8 cellular contexts compared by ENCODE assay signal in genomic region chr16:57694556-57695377, GRCh38. TPM values are rescaled to one million over a fixed set of nuclear protein-coding genes. Genes with fewer than 3 reads are reported as not detected.
DNase-seq lines count a peak whose midpoint lies in the region; ATAC-seq, FAIRE-seq and TF ChIP-seq lines count a peak whose summit lies in the region.

DRC7 (plus strand) TSS chr16:57694806; CDS start chr16:57697950, 3,144 bp downstream.

- H3K4me3 Mint-ChIP-seq in activated T-cell treated with anti-CD3 and anti-CD28 coated beads, Interleukin-2, amount 50 U/mL, for 72 hours = peak within 1 kb of the TSS; percentile 9 to 75
- peak within 1 kb of the TSS; percentile 64 for H3K4me3 Mint-ChIP-seq in glutamatergic neuron (ENCODE audit: unreplicated experiment)

- no peak for TF ChIP-seq CTCF in D721Med (IDR thresholded peaks at IDR 0.05; ENCODE audit: insufficient read depth, missing control alignments)
- TF ChIP-seq CTCF in glutamatergic neuron (IDR thresholded peaks at IDR 0.05; ENCODE audit: partially characterized antibody, unreplicated experiment) = no peak

- H3K9me3 Mint-ChIP-seq in activated T-cell treated with anti-CD3 and anti-CD28 coated beads, Interleukin-2, amount 50 U/mL, for 72 hours = no peaks in the 10 kb centered on the region
- H3K9me3 Mint-ChIP-seq in glutamatergic neuron (ENCODE audit: unreplicated experiment) = no peaks in the 10 kb centered on the region

- no peak within 1 kb of the TSS for H3K27ac Mint-ChIP-seq in activated T-cell treated with anti-CD3 and anti-CD28 coated beads, Interleukin-2, amount 50 U/mL, for 72 hours
- H3K27ac Mint-ChIP-seq in glutamatergic neuron (ENCODE audit: unreplicated experiment) = no peak within 1 kb of the TSS

- no peaks in the 10 kb centered on the region for H3K9me3 ChIP-seq in HAP-1

- H3K4me1 ChIP-seq in HAP-1 = no peaks in the 10 kb centered on the region

- no peak within 1 kb of the TSS for H3K4me3 ChIP-seq in HAP-1

- ATAC-seq in activated T-cell treated with anti-CD3 and anti-CD28 coated beads, Interleukin-2, amount 50 U/mL, for 72 hours (replicated peaks in 1 of 2) = peak; percentile 29 to 52
- ATAC-seq in GM21381 (IDR thresholded peaks at IDR 0.05; ENCODE audit: unreplicated experiment) = no peak
- no peak for ATAC-seq in GM18858 (IDR thresholded peaks at IDR 0.05; ENCODE audit: unreplicated experiment)

- no peaks in the 10 kb centered on the region for H3K27me3 Mint-ChIP-seq in activated T-cell treated with anti-CD3 and anti-CD28 coated beads, Interleukin-2, amount 50 U/mL, for 72 hours (ENCODE audit: low read depth)
- peaks cover 2% of the 10 kb centered on the region for H3K27me3 Mint-ChIP-seq in glutamatergic neuron (ENCODE audit: unreplicated experiment)

- H3K36me3 ChIP-seq in HAP-1 (replicated peaks) = no peaks in the 10 kb centered on the region

- in situ Hi-C loops in HAP-1 (cut with MboI; ENCODE audit: low sequenced_read_pairs) = no loop called here

- no peak for FAIRE-seq in D721Med (lab: Jason Lieb, UNC)

- DNase-seq in D721Med (ENCODE audit: insufficient read length, low spot score) = peak; percentile 71
- DNase-seq in HAP-1 (ENCODE audit: low spot score in 2 of 2) = peak; percentile 58 to 76
- DNase-seq in NCI-H510A (lab: John Stamatoyannopoulos, UW) = peak; percentile 39
- peak in 1 of 2 donors; percentile 21 for DNase-seq in activated T-cell treated with anti-CD3 and anti-CD28 coated beads, Interleukin-2, amount 50 U/mL, for 72 hours
- peak; percentile 61 for DNase-seq in glutamatergic neuron
- DNase-seq in occipital lobe (lab: John Stamatoyannopoulos, UW) = peak; percentile 32

- H3K27me3 ChIP-seq in HAP-1 (ENCODE audit: low read depth) = peaks cover 5% of the 10 kb centered on the region; the same call in 1 of the 2 replicates

- H3K4me1 Mint-ChIP-seq in activated T-cell treated with anti-CD3 and anti-CD28 coated beads, Interleukin-2, amount 50 U/mL, for 72 hours (ENCODE audit: low read depth) = peaks cover 19% of the 10 kb centered on the region
- peaks cover 3% of the 10 kb centered on the region for H3K4me1 Mint-ChIP-seq in glutamatergic neuron (ENCODE audit: low read depth, unreplicated experiment)

- H3K36me3 Mint-ChIP-seq in activated T-cell treated with anti-CD3 and anti-CD28 coated beads, Interleukin-2, amount 50 U/mL, for 72 hours (ENCODE audit: insufficient read depth in 2 of 2) = no peaks in the 10 kb centered on the region
- H3K36me3 Mint-ChIP-seq in glutamatergic neuron (ENCODE audit: unreplicated experiment) = no peaks in the 10 kb centered on the region

RNA-seq across cellular contexts. Expression of gene DRC7, which starts in this region (rescaled TPM):
- total RNA-seq in activated T-cell treated with anti-CD3 and anti-CD28 coated beads, Interleukin-2, amount 50 U/mL, for 72 hours = under 1 TPM in 1 of 2 donors, not detected in 1; 0.19 TPM
- not detected for total RNA-seq in glutamatergic neuron (ENCODE audit: unreplicated experiment)
- 0.78 TPM for total RNA-seq in occipital lobe

Comparison
In these comparisons a context has a peak if more than half of its experiments do, and no peak if none do; other contexts are left out.
1. Peak in ATAC-seq in activated T-cell treated with anti-CD3 and anti-CD28 coated beads, Interleukin-2, amount 50 U/mL, for 72 hours; RNA of the gene not detected or under 1 TPM.
2. Peak in DNase-seq in glutamatergic neuron; RNA of the gene not detected or under 1 TPM.
3. Peak in DNase-seq in occipital lobe; RNA of the gene not detected or under 1 TPM.